In the genomic region with DNA sequence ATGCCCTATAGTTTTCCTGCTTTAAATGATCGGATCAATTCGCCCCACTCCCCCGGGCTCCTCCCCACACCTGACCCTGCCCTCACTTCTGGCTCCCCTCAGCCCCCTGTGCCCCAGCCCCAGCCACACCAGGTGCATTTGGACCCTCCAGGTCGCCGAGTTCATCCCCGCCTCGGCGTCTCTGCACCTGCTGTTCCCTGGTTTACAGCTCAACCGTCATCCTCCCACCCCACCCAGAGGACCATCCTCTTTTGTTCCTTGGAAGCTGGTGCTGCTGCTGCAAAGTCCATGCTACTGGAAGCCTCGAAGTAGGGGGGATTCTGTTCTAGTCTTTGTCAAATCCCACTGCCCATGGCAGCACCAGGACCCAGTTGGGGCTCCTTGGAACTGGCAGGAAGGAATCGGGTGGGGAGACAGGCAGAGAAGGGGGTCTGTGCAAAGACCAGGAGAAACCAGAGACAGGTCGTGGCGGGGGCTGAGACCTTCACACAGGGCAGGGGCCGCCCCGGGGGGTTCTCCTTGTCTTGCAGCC, we compare ENCODE assay signal across 31 cellular contexts. TPM values are rescaled to one million over a fixed set of nuclear protein-coding genes. Genes with fewer than 3 reads are reported as not detected.
DNase-seq lines count a peak whose midpoint lies in the region; ATAC-seq and TF ChIP-seq lines count a peak whose summit lies in the region.
"Had no signal": no experiment of that assay in that cellular context is flagged by ENCODE, and none has a peak within 500 bp of the region (broad histone marks: within the 10 kb centered on the region; RNA-seq: fewer than 3 reads in every experiment).

No MANE protein-coding gene starts in this region.

- peaks cover 1% of the 10 kb centered on the region for H3K4me1 Mint-ChIP-seq in glutamatergic neuron (ENCODE audit: low read depth, unreplicated experiment)
- H3K4me1 Mint-ChIP-seq: activated naive CD8-positive, alpha-beta T cell treated with anti-CD3 and anti-CD28 coated beads for 36 hours had no signal

- no peak for TF ChIP-seq CTCF in glutamatergic neuron (IDR thresholded peaks at IDR 0.05; ENCODE audit: partially characterized antibody, unreplicated experiment)
- TF ChIP-seq CTCF in osteoblast (IDR thresholded peaks at IDR 0.05; ENCODE audit: extremely low read depth, low read depth, low read length), result no peak

- peak; percentile 18 for DNase-seq in 8988T
- peak; percentile 46 for DNase-seq in H7
- DNase-seq in glutamatergic neuron, result peak; percentile 12
- peak; percentile 71 for DNase-seq in osteoblast (ENCODE audit: insufficient read length, low spot score, missing footprints)
- no peak for DNase-seq in DMS53 (lab: John Stamatoyannopoulos, UW)
- DNase-seq in cerebellar cortex (ENCODE audit: low spot score), result no peak
- DNase-seq: activated CD4-positive, alpha-beta T cell treated with anti-CD3 and anti-CD28 coated beads, Interleukin-2, amount 50 U/mL, for 1 hour; activated CD4-positive, CD25-positive, alpha-beta regulatory T cell; activated gamma-delta T cell; activated naive CD8-positive, alpha-beta T cell treated with anti-CD3 and anti-CD28 coated beads for 36 hours; activated T-cell treated with anti-CD3 and anti-CD28 coated beads, Interleukin-2, amount 50 U/mL, for 4 hours; cortex of kidney; effector memory CD8-positive, alpha-beta T cell; erythroblast; IMR-90; NCI-H1436 treated with DMSO at 0.1 percent for 48 hours; NCI-H2081 treated with DMSO at 0.1 percent for 48 hours; NCI-H446; retina; stimulated activated CD8-positive, alpha-beta memory T cell treated with anti-CD3 and anti-CD28 coated beads, Interleukin-4, amount 100 ng/mL, for 48 hours; stomach; thyroid gland had no signal

- H3K9me3 Mint-ChIP-seq in glutamatergic neuron (ENCODE audit: unreplicated experiment), result peaks cover 7% of the 10 kb centered on the region
- H3K9me3 Mint-ChIP-seq: effector memory CD8-positive, alpha-beta T cell; natural killer cell treated with Interleukin-12 subunit alpha and Interleukin-12 subunit beta and Interleukin-15 and Interleukin-18, amount 100 ng/mL, for 72 hours had no signal

- no peaks in the 10 kb centered on the region for H3K79me2 ChIP-seq in osteoblast (ENCODE audit: insufficient read depth, low read length)

- H3K4me3 ChIP-seq in H7 (ENCODE audit: insufficient read depth, low read depth, low read length), result no peak overlapping the region
- H3K4me3 ChIP-seq in osteoblast (ENCODE audit: insufficient read depth, low read length), result no peak overlapping the region
- H3K4me3 ChIP-seq: ascending aorta, BLaER1, HAP-1, ovary, stomach, thyroid gland had no signal

- H3K36me3 Mint-ChIP-seq in glutamatergic neuron (ENCODE audit: unreplicated experiment), result peaks cover 9% of the 10 kb centered on the region
- H3K36me3 Mint-ChIP-seq: activated naive CD8-positive, alpha-beta T cell treated with anti-CD3 and anti-CD28 coated beads for 36 hours; natural killer cell treated with Interleukin-12 subunit alpha and Interleukin-12 subunit beta and Interleukin-15 and Interleukin-18, amount 100 ng/mL, for 72 hours had no signal

- H3K27ac Mint-ChIP-seq in glutamatergic neuron (ENCODE audit: unreplicated experiment), result no peak overlapping the region
- H3K27ac Mint-ChIP-seq: activated naive CD8-positive, alpha-beta T cell treated with anti-CD3 and anti-CD28 coated beads for 36 hours; effector memory CD8-positive, alpha-beta T cell; natural killer cell treated with Interleukin-12 subunit alpha and Interleukin-12 subunit beta and Interleukin-15 and Interleukin-18, amount 100 ng/mL, for 72 hours had no signal

- H3K27me3 ChIP-seq in H7 (ENCODE audit: control insufficient read depth, insufficient read depth, low read length) (no peaks in the 10 kb centered on the region), osteoblast (ENCODE audit: insufficient read depth, low read length) (peaks cover 11% of the 10 kb centered on the region)
- H3K27me3 ChIP-seq: ascending aorta, ovary, thyroid gland had no signal

- H3K36me3 ChIP-seq in H7 (replicated peaks; ENCODE audit: control insufficient read depth, insufficient read depth, low read length) (no peaks in the 10 kb centered on the region), osteoblast (ENCODE audit: insufficient read depth, low read length) (no peaks in the 10 kb centered on the region)
- H3K36me3 ChIP-seq: ascending aorta, BLaER1, HAP-1, ovary, stomach, thyroid gland had no signal

- no peaks in the 10 kb centered on the region for H3K4me1 ChIP-seq in osteoblast (ENCODE audit: insufficient read depth, low read length)
- H3K4me1 ChIP-seq: ascending aorta, HAP-1 had no signal

- no peak overlapping the region for H3K4me3 Mint-ChIP-seq in glutamatergic neuron (ENCODE audit: unreplicated experiment)
- H3K4me3 Mint-ChIP-seq: activated naive CD8-positive, alpha-beta T cell treated with anti-CD3 and anti-CD28 coated beads for 36 hours; activated T-cell treated with anti-CD3 and anti-CD28 coated beads, Interleukin-2, amount 50 U/mL, for 4 hours; effector memory CD8-positive, alpha-beta T cell; natural killer cell treated with Interleukin-12 subunit alpha and Interleukin-12 subunit beta and Interleukin-15 and Interleukin-18, amount 100 ng/mL, for 72 hours had no signal

- peaks cover 10% of the 10 kb centered on the region for H3K27me3 Mint-ChIP-seq in glutamatergic neuron (ENCODE audit: unreplicated experiment)

- ATAC-seq in GM19463 (IDR thresholded peaks at IDR 0.05; ENCODE audit: unreplicated experiment), result no peak
- ATAC-seq: activated T-cell treated with anti-CD3 and anti-CD28 coated beads, Interleukin-2, amount 50 U/mL, for 4 hours; effector memory CD8-positive, alpha-beta T cell; natural killer cell treated with Interleukin-12 subunit alpha and Interleukin-12 subunit beta and Interleukin-15 and Interleukin-18, amount 100 ng/mL, for 72 hours had no signal

- H4K20me1 ChIP-seq in osteoblast (ENCODE audit: insufficient read depth, low read length), result no peaks in the 10 kb centered on the region
- H4K20me1 ChIP-seq: BLaER1 had no signal

- no peak overlapping the region for H2AFZ ChIP-seq in osteoblast (ENCODE audit: low read length)

- H3K4me2 ChIP-seq in osteoblast (ENCODE audit: insufficient read depth, low read length), result no peak overlapping the region
- H3K4me2 ChIP-seq: BLaER1 had no signal

- H3K9me3 ChIP-seq in osteoblast (ENCODE audit: low read depth, low read length), result no peaks in the 10 kb centered on the region
- H3K9me3 ChIP-seq: ascending aorta, HAP-1, ovary, thyroid gland had no signal

- no peak overlapping the region for H3K27ac ChIP-seq in osteoblast (ENCODE audit: low read depth, low read length)
- H3K27ac ChIP-seq: ascending aorta, BLaER1, ovary, stomach, thyroid gland had no signal

RNA-seq across cellular contexts. Expression of a gene that starts 4.5 kb away (rescaled TPM):
- under 0.01 and 0.07 TPM in 2 replicates for total RNA-seq in H7 (2014; rRNA removed; shearing (Covaris generic))
- total RNA-seq in glutamatergic neuron (ENCODE audit: unreplicated experiment) (not detected), osteoblast (not detected in 2 replicates)
- total RNA-seq: activated naive CD8-positive, alpha-beta T cell treated with anti-CD3 and anti-CD28 coated beads for 36 hours; IMR-90; lung microvascular endothelial cell; natural killer cell treated with Interleukin-12 subunit alpha and Interleukin-12 subunit beta and Interleukin-15 and Interleukin-18, amount 100 ng/mL, for 72 hours; RPMI7951; T-helper 1 cell treated with Interleukin-12 subunit alpha and Interleukin-12 subunit beta and Interleukin-4 antibody, amounts not matched to agents 30 ng/mL and 1 ng/mL, for 36 hours; thyroid gland had no signal

Comparison
In these comparisons a context has a peak if more than half of its experiments do, and no peak if none do; other contexts are left out.
1. DNase-seq: peak in 8988T (single experiment), H7 (single experiment), glutamatergic neuron (single experiment) and osteoblast (single experiment); none in DMS53 (single experiment) and cerebellar cortex (single experiment).